ENCODE assay signal across 8 cellular contexts in genomic region chr3:119681279-119681678, GRCh38. TPM values are rescaled to one million over a fixed set of nuclear protein-coding genes. Genes with fewer than 3 reads are reported as not detected.
DNase-seq lines count a peak whose midpoint lies in the region; ATAC-seq and TF ChIP-seq lines count a peak whose summit lies in the region.

No MANE protein-coding gene starts in this region.

- H3K79me2 ChIP-seq in SU-DHL-6 (ENCODE audit: insufficient read depth, low read length) = peaks cover 5% of the 10 kb centered on the region

- no peak overlapping the region for H3K27ac ChIP-seq in SU-DHL-6 (ENCODE audit: low read depth, low read length)

- no peaks in the 10 kb centered on the region for H3K9me3 Mint-ChIP-seq in activated naive CD4-positive, alpha-beta T cell treated with anti-CD3 and anti-CD28 coated beads, Interleukin-2, amount 50 U/mL, for 72 hours

- H3K4me3 ChIP-seq in GM06990 (replicated peaks; ENCODE audit: low read depth, low read length) (no peak overlapping the region), SU-DHL-6 (ENCODE audit: insufficient read depth, low read length, poor library complexity, severe bottlenecking) (no peak overlapping the region)

- no peaks in the 10 kb centered on the region for H3K9me2 ChIP-seq in SU-DHL-6 (replicated peaks; ENCODE audit: insufficient read depth, low read length)

- no peaks in the 10 kb centered on the region for H4K20me1 ChIP-seq in SU-DHL-6 (ENCODE audit: low read depth, low read length)

- H3K36me3 ChIP-seq in GM06990 (ENCODE audit: control insufficient read depth, insufficient read depth, low read length) = no peaks in the 10 kb centered on the region
- no peaks in the 10 kb centered on the region for H3K36me3 ChIP-seq in SU-DHL-6 (ENCODE audit: low read length)

- H2AFZ ChIP-seq in SU-DHL-6 (ENCODE audit: low read depth, low read length, severe bottlenecking) = peak overlapping the region; percentile 44

- H3K27ac Mint-ChIP-seq in activated naive CD4-positive, alpha-beta T cell treated with anti-CD3 and anti-CD28 coated beads, Interleukin-2, amount 50 U/mL, for 72 hours = no peak overlapping the region

- H3K9ac ChIP-seq in SU-DHL-6 (ENCODE audit: low read length) = no peak overlapping the region

- DNase-seq in 8988T (peak; percentile 21), GM06990 (ENCODE audit: extremely low read depth, insufficient read length) (no peak), kidney tubule cell (ENCODE audit: low spot score) (peak; percentile 63)
- DNase-seq in NK-92 treated with Interleukin-12 subunit alpha and Interleukin-12 subunit beta, amount 100 ng/mL, for 24 hours (lab: John Stamatoyannopoulos, UW) = no peak
- DNase-seq in activated naive CD4-positive, alpha-beta T cell treated with anti-CD3 and anti-CD28 coated beads, Interleukin-2, amount 50 U/mL, for 72 hours (ENCODE audit: low spot score in 2 of 2) = no peak
- no peak for DNase-seq in stimulated activated CD4-positive, alpha-beta T cell treated with anti-CD3 and anti-CD28 coated beads, Interleukin-15, amount 100 ng/mL, for 24 hours

- H3K27me3 ChIP-seq in GM06990 (replicated peaks; ENCODE audit: control insufficient read depth, insufficient read depth, low read length) (no peaks in the 10 kb centered on the region), SU-DHL-6 (ENCODE audit: low read length) (no peaks in the 10 kb centered on the region)

- ATAC-seq in HG03442 (IDR thresholded peaks at IDR 0.05; ENCODE audit: unreplicated experiment) = peak; percentile 24
- ATAC-seq in activated naive CD4-positive, alpha-beta T cell treated with anti-CD3 and anti-CD28 coated beads, Interleukin-2, amount 50 U/mL, for 72 hours = no peak

- H3F3A ChIP-seq in SU-DHL-6 (ENCODE audit: insufficient read depth) = peaks cover 10% of the 10 kb centered on the region

- peaks cover 5% of the 10 kb centered on the region in 2 donors for H3K36me3 Mint-ChIP-seq in activated naive CD4-positive, alpha-beta T cell treated with anti-CD3 and anti-CD28 coated beads, Interleukin-2, amount 50 U/mL, for 72 hours

- no peaks in the 10 kb centered on the region for H3K9me3 ChIP-seq in SU-DHL-6 (ENCODE audit: insufficient read depth, low read length)

- TF ChIP-seq CTCF in GM06990 (IDR thresholded peaks at IDR 0.05; ENCODE audit: insufficient read depth, low read length, poor library complexity, severe bottlenecking) = peak; percentile 61
- peak; percentile 36 for TF ChIP-seq CTCF in SU-DHL-6 (IDR thresholded peaks at IDR 0.05; ENCODE audit: insufficient read depth, low read length, poor library complexity, severe bottlenecking)

- no peak overlapping the region for H3K4me2 ChIP-seq in SU-DHL-6 (ENCODE audit: low read depth, low read length, poor library complexity, severe bottlenecking)

RNA-seq across cellular contexts. Expression of gene COX17, which starts 4.1 kb away (rescaled TPM):
- total RNA-seq in activated naive CD4-positive, alpha-beta T cell treated with anti-CD3 and anti-CD28 coated beads, Interleukin-2, amount 50 U/mL, for 72 hours = 10 to 100 TPM; 76.2 to 78.2 TPM

RNA-seq across cellular contexts. Expression of gene POPDC2, which starts 20.9 kb away (rescaled TPM):
- total RNA-seq in activated naive CD4-positive, alpha-beta T cell treated with anti-CD3 and anti-CD28 coated beads, Interleukin-2, amount 50 U/mL, for 72 hours = 1 to 10 TPM in 1 of 2 donors, under 1 TPM in 1; 0.73 to 1.9 TPM

RNA-seq across cellular contexts. Expression of gene CFAP91, which starts 21.5 kb away (rescaled TPM):
- total RNA-seq in activated naive CD4-positive, alpha-beta T cell treated with anti-CD3 and anti-CD28 coated beads, Interleukin-2, amount 50 U/mL, for 72 hours = under 1 TPM; 0.25 to 0.68 TPM

Comparison
In these comparisons a context has a peak if more than half of its experiments do, and no peak if none do; other contexts are left out.
1. DNase-seq: peak in 8988T (single experiment) and kidney tubule cell (single experiment); none in GM06990 (single experiment), NK-92 treated with Interleukin-12 subunit alpha and Interleukin-12 subunit beta, amount 100 ng/mL, for 24 hours (single experiment), activated naive CD4-positive, alpha-beta T cell treated with anti-CD3 and anti-CD28 coated beads, Interleukin-2, amount 50 U/mL, for 72 hours (0 of 2) and stimulated activated CD4-positive, alpha-beta T cell treated with anti-CD3 and anti-CD28 coated beads, Interleukin-15, amount 100 ng/mL, for 24 hours (single experiment).